8 cellular contexts compared by ENCODE assay signal in the genomic region with DNA sequence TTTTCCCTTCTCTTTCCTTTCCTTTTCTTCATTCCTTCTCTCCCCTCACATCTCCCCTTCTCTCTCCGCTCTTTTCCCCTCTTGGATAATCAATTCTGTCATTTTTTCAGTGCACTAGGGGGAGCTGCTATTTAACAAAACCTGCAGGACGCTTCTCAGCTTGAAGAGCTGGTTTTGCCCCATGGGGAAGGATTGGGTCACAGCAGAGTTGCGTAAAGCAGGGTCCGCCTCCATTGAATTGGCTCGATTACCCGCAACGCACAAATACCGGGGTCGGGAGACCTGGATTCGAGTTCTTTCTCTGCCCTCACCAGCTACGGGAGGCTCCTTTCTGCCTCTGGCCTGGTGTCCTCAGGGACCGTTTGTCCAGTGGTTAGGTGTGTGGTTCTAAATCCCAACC. TPM values are rescaled to one million over a fixed set of nuclear protein-coding genes. Genes with fewer than 3 reads are reported as not detected.
DNase-seq lines count a peak whose midpoint lies in the region; ATAC-seq, FAIRE-seq and TF ChIP-seq lines count a peak whose summit lies in the region.

No MANE protein-coding gene starts in this region.

- TF ChIP-seq EP300 in neural cell (conservative IDR thresholded peaks at IDR 0.05; ENCODE audit: poor library complexity, severe bottlenecking) = no peak

- H3K36me3 ChIP-seq in neural cell (ENCODE audit: insufficient read depth, low read length) (no peaks in the 10 kb centered on the region), vagina (no peaks in the 10 kb centered on the region)

- H3K4me2 ChIP-seq in neural cell (ENCODE audit: low read length) = no peak overlapping the region

- H3K27ac ChIP-seq in neural cell (ENCODE audit: low read length) (no peak overlapping the region), vagina (no peak overlapping the region)

- no peaks in the 10 kb centered on the region for H3K4me1 ChIP-seq in vagina

- DNase-seq in GM04504 (ENCODE audit: low read depth) (peak; percentile 1), NCI-H510A (lab: John Stamatoyannopoulos, UW) (peak; percentile 25), dermis blood vessel endothelial cell (peak; percentile 40), vagina (ENCODE audit: extremely low spot score in 2 of 2) (no peak), ureter (ENCODE audit: low spot score) (no peak), GM19239 (ENCODE audit: insufficient read length, low spot score) (no peak)

- no peaks in the 10 kb centered on the region for H3F3A ChIP-seq in neural cell (ENCODE audit: insufficient read depth, low read length, poor library complexity, severe bottlenecking)

- no peak for FAIRE-seq in GM19239 (lab: Jason Lieb, UNC)

- H3K9me3 ChIP-seq in neural cell (ENCODE audit: low read length) (no peaks in the 10 kb centered on the region), vagina (no peaks in the 10 kb centered on the region)

- peak; percentile 51 for TF ChIP-seq RAD21 in neural cell (conservative IDR thresholded peaks at IDR 0.05)

- no peaks in the 10 kb centered on the region for H3K27me3 ChIP-seq in neural cell (ENCODE audit: insufficient read depth, low read depth, low read length)
- no peaks in the 10 kb centered on the region for H3K27me3 ChIP-seq in vagina

- TF ChIP-seq POLR2A in vagina (IDR thresholded peaks at IDR 0.05) = no peak

- TF ChIP-seq CTCF in neural cell (IDR thresholded peaks at IDR 0.05; ENCODE audit: poor library complexity, severe bottlenecking) (peak; percentile 54), vagina (IDR thresholded peaks at IDR 0.05) (peak in 1 of 3 experiments; percentile 27)

- H4K20me1 ChIP-seq in neural cell (ENCODE audit: insufficient read depth) = no peaks in the 10 kb centered on the region

- H3K9me2 ChIP-seq in neural cell (ENCODE audit: insufficient read depth, low read length) = no peaks in the 10 kb centered on the region

- no peak overlapping the region for H2AFZ ChIP-seq in neural cell (ENCODE audit: low read depth, low read length)

- H3K4me3 ChIP-seq in neural cell (ENCODE audit: low read length) (no peak overlapping the region), vagina (no peak overlapping the region)

- H3K79me2 ChIP-seq in neural cell (replicated peaks; ENCODE audit: insufficient read depth, low read length) = no peaks in the 10 kb centered on the region

- H3K9ac ChIP-seq in neural cell (ENCODE audit: low read length) = no peak overlapping the region

- ATAC-seq in GM19463 (IDR thresholded peaks at IDR 0.05; ENCODE audit: unreplicated experiment) = no peak

- intact Hi-C loops in vagina (cut with DNase I) = no loop called here

TF ChIP-seq in neural cell, 6 proteins besides CTCF, POLR2A, EP300 and RAD21:
- TF ChIP-seq SMC3 (conservative IDR thresholded peaks at IDR 0.05; ENCODE audit: poor library complexity) (peak; percentile 28), POLR2AphosphoS5 (IDR thresholded peaks at IDR 0.05) (no peak), REST (IDR thresholded peaks at IDR 0.05; ENCODE audit: borderline replicate concordance) (no peak)

RNA-seq across cellular contexts. Expression of gene CHGA, which starts 42.1 kb away (rescaled TPM):
- total RNA-seq in dermis blood vessel endothelial cell (under 0.01 and 0.09 TPM in 2 replicates), vagina (5.4 TPM), ureter (not detected)
- 131 and 147 TPM in 2 replicates for polyA plus RNA-seq in neural cell
- 78.5 and 86.2 TPM in 2 replicates for polyA minus RNA-seq in neural cell

Comparison
In these comparisons a context has a peak if more than half of its experiments do, and no peak if none do; other contexts are left out.
1. DNase-seq: peak in GM04504 (single experiment), NCI-H510A (single experiment) and dermis blood vessel endothelial cell (single experiment); none in vagina (0 of 2), ureter (single experiment) and GM19239 (single experiment).